37 cellular contexts compared by ENCODE assay signal in the genomic region with DNA sequence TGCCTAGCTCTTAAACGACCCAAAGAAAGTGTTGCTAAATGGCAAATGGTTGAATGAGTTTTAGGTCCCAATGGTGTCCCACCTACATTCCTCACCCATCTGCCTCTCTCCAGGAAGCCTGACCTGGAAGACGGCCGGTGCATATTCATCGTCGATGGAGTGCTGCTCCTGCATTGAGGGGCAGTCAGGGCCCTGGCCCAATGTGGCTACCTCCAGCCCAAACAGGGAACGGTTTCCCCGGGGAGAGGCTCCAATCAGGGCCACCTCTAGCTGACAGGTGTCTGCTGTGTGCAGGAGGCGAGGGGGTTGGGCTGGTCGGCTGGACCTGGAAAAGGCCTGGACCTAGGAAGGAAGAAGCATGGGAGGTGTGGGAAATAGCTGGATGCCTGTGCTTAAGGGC. TPM values are rescaled to one million over a fixed set of nuclear protein-coding genes. Genes with fewer than 3 reads are reported as not detected.
DNase-seq lines count a peak whose midpoint lies in the region; ATAC-seq, FAIRE-seq and TF ChIP-seq lines count a peak whose summit lies in the region.
"Had no signal": no experiment of that assay in that cellular context is flagged by ENCODE, and none has a peak within 500 bp of the region (broad histone marks: within the 10 kb centered on the region; RNA-seq: fewer than 3 reads in every experiment).

No MANE protein-coding gene starts in this region.

- intact Hi-C loops in GM12878 (cut with micrococcal nuclease; ENCODE audit: unreplicated experiment) = no loop called here

- H3F3A ChIP-seq in GM23248 (ENCODE audit: insufficient read depth) = peaks cover 6% of the 10 kb centered on the region

- DNase-seq in D341Med (ENCODE audit: low spot score) (peak; percentile 25), GM12878 (ENCODE audit: low read depth, low spot score) (no peak), mesenteric fat pad (ENCODE audit: low spot score) (peak; percentile 82), GM23248 (no peak)
- DNase-seq: activated CD4-positive, alpha-beta T cell treated with anti-CD3 and anti-CD28 coated beads for 4 hours; activated CD8-positive, alpha-beta memory T cell treated with anti-CD3 and anti-CD28 coated beads for 24 hours; activated effector memory CD4-positive, alpha-beta T cell treated with Interleukin-2 at 50 U/mL for 16 hours; activated naive CD8-positive, alpha-beta T cell treated with anti-CD3 and anti-CD28 coated beads for 36 hours; anterior cingulate cortex; CD4-positive, alpha-beta memory T cell; effector CD8-positive, alpha-beta T cell; EL; glutamatergic neuron; HFFc6; NCI-H1105; NCI-H1930; NCI-H2171 treated with DMSO at 0.1 percent for 48 hours; NCI-H510A; sigmoid colon; SJCRH30; stimulated activated CD4-positive, alpha-beta T cell treated with anti-CD3 and anti-CD28 coated beads, Interleukin-12 subunit alpha, Interleukin-12 subunit beta, amount 100 ng/mL, for 4 hours; stimulated activated CD4-positive, alpha-beta T cell treated with anti-CD3 and anti-CD28 coated beads, Interleukin-4, amount 100 ng/mL, for 1 hour; SW 1271; T1000; tibial artery; WERI-Rb-1 had no signal

- H3K36me3 ChIP-seq in GM12878 (ENCODE audit: control insufficient read depth in 2 of 2, insufficient read depth in 2 of 2, low read length in 1 of 2) = peaks cover 0 to 1% of the 10 kb centered on the region in 2 experiments; a peak in 1 of 4 replicates
- H3K36me3 ChIP-seq in GM23248 (ENCODE audit: low read depth) = 0 out of 2 replicates have a peak, but pooled peaks cover 2% of the 10 kb centered on the region
- H3K36me3 ChIP-seq: SJCRH30 had no signal

- POLR2A ChIA-PET in GM12878 (lab: Charles Lee) = interaction anchor here (3.0 kb wide), 1 partner anchor 11 kb away, joined by 12 read pairs; the partner anchor contains the start of genes SMG5 and TMEM79

- RAD21 ChIA-PET in GM12878 (lab: Charles Lee; ENCODE audit: unreplicated experiment) = no interaction called here

- H3K9ac ChIP-seq in GM12878 (ENCODE audit: control insufficient read depth, insufficient read depth, low read length) = no peak overlapping the region
- H3K9ac ChIP-seq in GM23248 = no peak overlapping the region

- no TSS peak for BruUV-seq in GM12878 (replicated peaks; lab: Mats Ljungman, UMichigan)

- peaks cover 4% of the 10 kb centered on the region for H3K4me1 ChIP-seq in GM12878 (ENCODE audit: control insufficient read depth, insufficient read depth, low read length)
- H3K4me1 ChIP-seq in GM23248 (ENCODE audit: insufficient read depth) = peaks cover 16% of the 10 kb centered on the region
- H3K4me1 ChIP-seq: SJCRH30 had no signal

- H3K9me3 ChIP-seq in GM12878 (replicated peaks; ENCODE audit: control insufficient read depth, insufficient read depth, low read length) (no peaks in the 10 kb centered on the region), GM23248 (ENCODE audit: low read depth) (no peaks in the 10 kb centered on the region)
- H3K9me3 ChIP-seq: neutrophil, sigmoid colon, SJCRH30, tibial artery, vagina had no signal

- no peak overlapping the region for H3K27ac ChIP-seq in GM12878 (ENCODE audit: control insufficient read depth, insufficient read depth)
- H3K27ac ChIP-seq in GM23248 = no peak overlapping the region
- H3K27ac ChIP-seq: neutrophil, SJCRH30, WERI-Rb-1 had no signal

- 84% methylated on average over 9 of the region's 9 CpGs for WGBS in GM12878 (ENCODE audit: insufficient coverage, insufficient replicate concordance, low lambda C conversion rate, missing lambda C conversion rate)
- WGBS in GM23248 (ENCODE audit: low coverage in 1 of 2, low lambda C conversion rate in 2 of 2, missing lambda C conversion rate in 2 of 2), 2 experiments = 91 to 92% methylated on average over 8 to 9 of the region's 9 CpGs

- TF ChIP-seq POLR2A in GM12878 (IDR thresholded peaks at IDR 0.05; ENCODE audit: low read depth, low read length) = no peak

- no peaks in the 10 kb centered on the region for H3K9me2 ChIP-seq in GM23248 (ENCODE audit: insufficient read depth)

- no peak for FAIRE-seq in GM12878 (lab: Jason Lieb, UNC)
- FAIRE-seq: bronchial epithelial cell, colon, H1 had no signal

- H3K79me2 ChIP-seq in GM12878 (ENCODE audit: control insufficient read depth, insufficient read depth, low read length) (no peaks in the 10 kb centered on the region), GM23248 (ENCODE audit: insufficient read depth) (peaks cover 42% of the 10 kb centered on the region)

- TF ChIP-seq RAD21 in GM12878 (IDR thresholded peaks at IDR 0.05; ENCODE audit: insufficient read depth, low read depth, low read length) = no peak

- in situ Hi-C loops in GM12878 (cut with MboI) (no loop called here), GM23248 (cut with MboI) (no loop called here)

- ATAC-seq in GM12878 (no peak), HG03159 (IDR thresholded peaks at IDR 0.05; ENCODE audit: unreplicated experiment) (no peak), HG02798 (IDR thresholded peaks at IDR 0.05; ENCODE audit: poor library complexity, unreplicated experiment) (no peak)
- ATAC-seq: left lobe of liver had no signal

- no peaks in the 10 kb centered on the region for H3K27me3 ChIP-seq in GM12878 (replicated peaks in 1 of 2; ENCODE audit: control insufficient read depth in 2 of 2, insufficient read depth in 2 of 2, low read length in 1 of 2)
- H3K27me3 ChIP-seq in GM23248 (replicated peaks; ENCODE audit: insufficient read depth) = no peaks in the 10 kb centered on the region
- H3K27me3 ChIP-seq: neutrophil, sigmoid colon, SJCRH30, tibial artery, vagina had no signal

- no peak overlapping the region for H3K4me3 ChIP-seq in GM12878
- no peak overlapping the region for H3K4me3 ChIP-seq in GM23248
- H3K4me3 ChIP-seq: SJCRH30, vagina had no signal

- H4K20me1 ChIP-seq in GM12878 (ENCODE audit: control insufficient read depth, insufficient read depth) (no peaks in the 10 kb centered on the region), GM23248 (ENCODE audit: insufficient read depth) (no peaks in the 10 kb centered on the region)

- no peak for TF ChIP-seq CTCF in GM12878 (IDR thresholded peaks at IDR 0.05 in 2 of 3, conservative IDR thresholded peaks at IDR 0.05 in 1 of 3; ENCODE audit: control insufficient read depth in 2 of 3, extremely low read depth in 1 of 3, insufficient read depth in 1 of 3, low read depth in 3 of 3, low read length in 3 of 3)

- SMC1A ChIA-PET in GM12878 (lab: Charles Lee; ENCODE audit: uncharacterized antibody, unreplicated experiment) = interaction anchor here (1.4 to 3.3 kb wide), 2 partner anchors 11 to 67 kb away, joined by 4 to 10 read pairs; partner anchors contain the start of genes SMG5 and TMEM79

- no peak for TF ChIP-seq EP300 in GM12878 (IDR thresholded peaks at IDR 0.05; ENCODE audit: borderline replicate concordance in 1 of 2, control insufficient read depth in 1 of 2, low read depth in 2 of 2, low read length in 2 of 2)

- no peak overlapping the region for H2AFZ ChIP-seq in GM12878 (ENCODE audit: control insufficient read depth, low read depth, low read length)
- no peak overlapping the region for H2AFZ ChIP-seq in GM23248

- H3K4me2 ChIP-seq in GM12878 (ENCODE audit: control insufficient read depth, insufficient read depth) = no peak overlapping the region
- no peak overlapping the region for H3K4me2 ChIP-seq in GM23248 (ENCODE audit: unreplicated experiment)

- CTCF ChIA-PET in GM12878 (lab: Yijun Ruan, JAX) = interaction anchor here (0.7 to 1.2 kb wide), 3 partner anchors 9 to 13 kb away, joined by 3 read pairs; no protein-coding TSS in a partner anchor

RNA-seq across cellular contexts. Expression of gene GLMP, which starts 1.6 kb away (rescaled TPM):
- 15.5 and 20.2 TPM in 2 replicates for total RNA-seq in GM12878 (2013; cell fraction: nucleolus; rRNA removed)
- total RNA-seq in GM12878 (2014; rRNA removed) (27.1 and 30.0 TPM in 2 replicates), GM12878 (2014; rRNA removed; fragmentation: Illumina TruSeq; extraction: Trizol) (15.0 and 16.3 TPM in 2 replicates), GM12878 (2021) (19.7 and 24.2 TPM in 2 replicates), mesenteric fat pad (78.3 TPM)
- 9.9 TPM for polyA plus RNA-seq in GM12878 (2011; ENCODE audit: low read depth)
- polyA plus RNA-seq in GM12878 (2011; rRNA removed) (2.3 and 4.4 TPM in 2 replicates), GM12878 (2014; fragmentation: Illumina TruSeq; extraction: Trizol) (12.2 and 23.0 TPM in 2 replicates), GM12878 (2014; fragmentation: Nextera tagmentation; extraction: Ambion mirVana) (10 to 100 TPM; 10.8 to 12.8 TPM), GM12878 (2014; rRNA removed) (23.5 and 33.4 TPM in 2 replicates), GM12878 (2016; fragmentation: Nextera tagmentation; extraction: Ambion mirVana) (10 to 100 TPM; 19.3 to 19.6 TPM), GM23248 (2016; fragmentation: Nextera tagmentation; extraction: Ambion mirVana) (59.9 and 63.8 TPM in 2 replicates)
- 6.8 and 8.5 TPM in 2 replicates for polyA plus RNA-seq in GM12878 (2011; cell fraction: cytosol; rRNA removed)
- polyA plus RNA-seq in GM12878 (2011; cell fraction: nucleus; rRNA removed) = 8.0 and 8.3 TPM in 2 replicates
- 16.7 and 18.3 TPM in 2 replicates for polyA plus RNA-seq in GM12878 (2012)
- polyA minus RNA-seq in GM12878 (2011; rRNA and poly(A)+ RNA removed) = 3.7 and 5.3 TPM in 2 replicates
- polyA minus RNA-seq in GM12878 (2011; cell fraction: cytosol; rRNA and poly(A)+ RNA removed) = 1.5 and 2.0 TPM in 2 replicates
- polyA minus RNA-seq in GM12878 (2011; cell fraction: nucleus; rRNA and poly(A)+ RNA removed) = 4.6 and 5.3 TPM in 2 replicates
- total RNA-seq in GM23248 (2014; rRNA removed; shearing (Covaris generic)) = 77.8 and 89.7 TPM in 2 replicates

RNA-seq across cellular contexts. Expression of gene VHLL, which starts 5.2 kb away (rescaled TPM):
- total RNA-seq in GM12878 (2013; cell fraction: nucleolus; rRNA removed) = 1.0 TPM in 1 of 2 replicates, not detected in the other
- total RNA-seq in GM12878 (2014; rRNA removed) = 0.23 TPM in 1 of 2 replicates, not detected in the other
- total RNA-seq in GM12878 (2014; rRNA removed; fragmentation: Illumina TruSeq; extraction: Trizol) = not detected in 2 replicates
- total RNA-seq in GM12878 (2021) = not detected in 2 replicates
- not detected for polyA plus RNA-seq in GM12878 (2011; ENCODE audit: low read depth)
- polyA plus RNA-seq in GM12878 (2011; rRNA removed) = not detected in 2 replicates
- not detected in 2 replicates for polyA plus RNA-seq in GM12878 (2011; cell fraction: cytosol; rRNA removed)
- polyA plus RNA-seq in GM12878 (2011; cell fraction: nucleus; rRNA removed) = 0.41 TPM in 1 of 2 replicates, not detected in the other
- not detected in 2 replicates for polyA plus RNA-seq in GM12878 (2012)
- polyA plus RNA-seq in GM12878 (2014; fragmentation: Illumina TruSeq; extraction: Trizol) = not detected in 2 replicates
- polyA plus RNA-seq in GM12878 (2014; fragmentation: Nextera tagmentation; extraction: Ambion mirVana) = not detected
- not detected in 2 replicates for polyA plus RNA-seq in GM12878 (2014; rRNA removed)
- polyA plus RNA-seq in GM12878 (2016; fragmentation: Nextera tagmentation; extraction: Ambion mirVana) = not detected
- polyA minus RNA-seq in GM12878 (2011; rRNA and poly(A)+ RNA removed) = 0.44 and 0.52 TPM in 2 replicates
- polyA minus RNA-seq in GM12878 (2011; cell fraction: cytosol; rRNA and poly(A)+ RNA removed) = not detected in 2 replicates
- polyA minus RNA-seq in GM12878 (2011; cell fraction: nucleus; rRNA and poly(A)+ RNA removed) = 0.77 TPM in 1 of 2 replicates, not detected in the other
- total RNA-seq in mesenteric fat pad = not detected
- not detected in 2 replicates for total RNA-seq in GM23248 (2014; rRNA removed; shearing (Covaris generic))
- polyA plus RNA-seq in GM23248 (2016; fragmentation: Nextera tagmentation; extraction: Ambion mirVana) = not detected in 2 replicates
- total RNA-seq: activated naive CD8-positive, alpha-beta T cell treated with anti-CD3 and anti-CD28 coated beads for 36 hours; epithelial cell of proximal tubule; fibroblast of villous mesenchyme; H1; HFFc6; left lobe of liver; RPMI7951; sigmoid colon; SJCRH30; vagina had no signal
- polyA plus RNA-seq: CD4-positive, alpha-beta memory T cell; H1; sigmoid colon had no signal

RNA-seq across cellular contexts. Expression of gene TMEM79, which starts 9.8 kb away (rescaled TPM):
- 7.0 and 7.2 TPM in 2 replicates for total RNA-seq in GM12878 (2013; cell fraction: nucleolus; rRNA removed)
- 1.9 and 3.8 TPM in 2 replicates for total RNA-seq in GM12878 (2014; rRNA removed)
- 2.2 and 2.5 TPM in 2 replicates for total RNA-seq in GM12878 (2014; rRNA removed; fragmentation: Illumina TruSeq; extraction: Trizol)
- total RNA-seq in GM12878 (2021) = 3.1 and 4.0 TPM in 2 replicates
- polyA plus RNA-seq in GM12878 (2011; ENCODE audit: low read depth) = 1.7 TPM
- 2.0 and 3.8 TPM in 2 replicates for polyA plus RNA-seq in GM12878 (2011; rRNA removed)
- 5.7 and 7.1 TPM in 2 replicates for polyA plus RNA-seq in GM12878 (2011; cell fraction: cytosol; rRNA removed)
- 16.8 and 20.3 TPM in 2 replicates for polyA plus RNA-seq in GM12878 (2011; cell fraction: nucleus; rRNA removed)
- 2.8 and 4.1 TPM in 2 replicates for polyA plus RNA-seq in GM12878 (2012)
- 0.86 and 2.6 TPM in 2 replicates for polyA plus RNA-seq in GM12878 (2014; fragmentation: Illumina TruSeq; extraction: Trizol)
- polyA plus RNA-seq in GM12878 (2014; fragmentation: Nextera tagmentation; extraction: Ambion mirVana) = 1 to 10 TPM in 1 of 2 experiments, under 1 TPM in 1; 0.47 to 1.2 TPM
- polyA plus RNA-seq in GM12878 (2014; rRNA removed) = 5.2 and 7.3 TPM in 2 replicates
- 1 to 10 TPM; 5.1 to 5.2 TPM for polyA plus RNA-seq in GM12878 (2016; fragmentation: Nextera tagmentation; extraction: Ambion mirVana)
- polyA minus RNA-seq in GM12878 (2011; rRNA and poly(A)+ RNA removed) = 2.6 and 6.3 TPM in 2 replicates
- 0.73 and 0.80 TPM in 2 replicates for polyA minus RNA-seq in GM12878 (2011; cell fraction: cytosol; rRNA and poly(A)+ RNA removed)
- 5.4 and 8.4 TPM in 2 replicates for polyA minus RNA-seq in GM12878 (2011; cell fraction: nucleus; rRNA and poly(A)+ RNA removed)
- 1.8 TPM for total RNA-seq in mesenteric fat pad
- total RNA-seq in GM23248 (2014; rRNA removed; shearing (Covaris generic)) = 0.63 and 1.8 TPM in 2 replicates
- polyA plus RNA-seq in GM23248 (2016; fragmentation: Nextera tagmentation; extraction: Ambion mirVana) = 3.8 and 3.9 TPM in 2 replicates

RNA-seq across cellular contexts. Expression of gene SMG5, which starts 11.3 kb away (rescaled TPM):
- 166 and 207 TPM in 2 replicates for total RNA-seq in GM12878 (2013; cell fraction: nucleolus; rRNA removed)
- total RNA-seq in GM12878 (2014; rRNA removed) = 51.0 and 57.3 TPM in 2 replicates
- 30.4 and 32.4 TPM in 2 replicates for total RNA-seq in GM12878 (2014; rRNA removed; fragmentation: Illumina TruSeq; extraction: Trizol)
- total RNA-seq in GM12878 (2021) = 54.6 and 61.5 TPM in 2 replicates
- polyA plus RNA-seq in GM12878 (2011; ENCODE audit: low read depth) = 19.6 TPM
- polyA plus RNA-seq in GM12878 (2011; rRNA removed) = 17.7 and 27.7 TPM in 2 replicates
- polyA plus RNA-seq in GM12878 (2011; cell fraction: cytosol; rRNA removed) = 28.8 and 32.9 TPM in 2 replicates
- 179 and 188 TPM in 2 replicates for polyA plus RNA-seq in GM12878 (2011; cell fraction: nucleus; rRNA removed)
- polyA plus RNA-seq in GM12878 (2012) = 35.5 and 35.6 TPM in 2 replicates
- polyA plus RNA-seq in GM12878 (2014; fragmentation: Illumina TruSeq; extraction: Trizol) = 27.8 and 45.7 TPM in 2 replicates
- polyA plus RNA-seq in GM12878 (2014; fragmentation: Nextera tagmentation; extraction: Ambion mirVana) = 1 to 10 TPM in 1 of 2 experiments, under 1 TPM in 1; 0.76 to 1.9 TPM
- 54.0 and 54.8 TPM in 2 replicates for polyA plus RNA-seq in GM12878 (2014; rRNA removed)
- 10 to 100 TPM; 51.9 to 55.9 TPM for polyA plus RNA-seq in GM12878 (2016; fragmentation: Nextera tagmentation; extraction: Ambion mirVana)
- polyA minus RNA-seq in GM12878 (2011; rRNA and poly(A)+ RNA removed) = 23.0 and 30.5 TPM in 2 replicates
- 7.8 and 9.4 TPM in 2 replicates for polyA minus RNA-seq in GM12878 (2011; cell fraction: cytosol; rRNA and poly(A)+ RNA removed)
- 25.3 and 33.9 TPM in 2 replicates for polyA minus RNA-seq in GM12878 (2011; cell fraction: nucleus; rRNA and poly(A)+ RNA removed)
- total RNA-seq in mesenteric fat pad = 67.2 TPM
- 60.0 and 68.2 TPM in 2 replicates for total RNA-seq in GM23248 (2014; rRNA removed; shearing (Covaris generic))
- polyA plus RNA-seq in GM23248 (2016; fragmentation: Nextera tagmentation; extraction: Ambion mirVana) = 30.7 and 32.2 TPM in 2 replicates

RNA-seq across cellular contexts. Expression of gene CCT3, which starts 44.2 kb away (rescaled TPM):
- 129 and 141 TPM in 2 replicates for total RNA-seq in GM12878 (2013; cell fraction: nucleolus; rRNA removed)
- total RNA-seq in GM12878 (2014; rRNA removed) = 358 and 369 TPM in 2 replicates
- total RNA-seq in GM12878 (2014; rRNA removed; fragmentation: Illumina TruSeq; extraction: Trizol) = 376 and 396 TPM in 2 replicates
- 347 and 356 TPM in 2 replicates for total RNA-seq in GM12878 (2021)
- 197 TPM for polyA plus RNA-seq in GM12878 (2011; ENCODE audit: low read depth)
- polyA plus RNA-seq in GM12878 (2011; rRNA removed) = 435 and 458 TPM in 2 replicates
- polyA plus RNA-seq in GM12878 (2011; cell fraction: cytosol; rRNA removed) = 383 and 487 TPM in 2 replicates
- 170 and 243 TPM in 2 replicates for polyA plus RNA-seq in GM12878 (2011; cell fraction: nucleus; rRNA removed)
- 166 and 177 TPM in 2 replicates for polyA plus RNA-seq in GM12878 (2012)
- polyA plus RNA-seq in GM12878 (2014; fragmentation: Illumina TruSeq; extraction: Trizol) = 372 and 384 TPM in 2 replicates
- polyA plus RNA-seq in GM12878 (2014; fragmentation: Nextera tagmentation; extraction: Ambion mirVana) = 100 to 1,000 TPM; 491 to 585 TPM
- 319 and 330 TPM in 2 replicates for polyA plus RNA-seq in GM12878 (2014; rRNA removed)
- polyA plus RNA-seq in GM12878 (2016; fragmentation: Nextera tagmentation; extraction: Ambion mirVana) = 100 to 1,000 TPM; 489 to 496 TPM
- polyA minus RNA-seq in GM12878 (2011; rRNA and poly(A)+ RNA removed) = 445 and 573 TPM in 2 replicates
- polyA minus RNA-seq in GM12878 (2011; cell fraction: cytosol; rRNA and poly(A)+ RNA removed) = 166 and 191 TPM in 2 replicates
- 60.0 and 98.2 TPM in 2 replicates for polyA minus RNA-seq in GM12878 (2011; cell fraction: nucleus; rRNA and poly(A)+ RNA removed)
- 163 TPM for total RNA-seq in mesenteric fat pad
- 248 and 307 TPM in 2 replicates for total RNA-seq in GM23248 (2014; rRNA removed; shearing (Covaris generic))
- polyA plus RNA-seq in GM23248 (2016; fragmentation: Nextera tagmentation; extraction: Ambion mirVana) = 226 and 232 TPM in 2 replicates

Comparison
In these comparisons a context has a peak if more than half of its experiments do, and no peak if none do; other contexts are left out.
1. DNase-seq: peak in D341Med (single experiment) and mesenteric fat pad (single experiment); none in GM12878 (single experiment) and GM23248 (single experiment).